Comparison of ENCODE assay signal across 1 cellular context in the genomic region with DNA sequence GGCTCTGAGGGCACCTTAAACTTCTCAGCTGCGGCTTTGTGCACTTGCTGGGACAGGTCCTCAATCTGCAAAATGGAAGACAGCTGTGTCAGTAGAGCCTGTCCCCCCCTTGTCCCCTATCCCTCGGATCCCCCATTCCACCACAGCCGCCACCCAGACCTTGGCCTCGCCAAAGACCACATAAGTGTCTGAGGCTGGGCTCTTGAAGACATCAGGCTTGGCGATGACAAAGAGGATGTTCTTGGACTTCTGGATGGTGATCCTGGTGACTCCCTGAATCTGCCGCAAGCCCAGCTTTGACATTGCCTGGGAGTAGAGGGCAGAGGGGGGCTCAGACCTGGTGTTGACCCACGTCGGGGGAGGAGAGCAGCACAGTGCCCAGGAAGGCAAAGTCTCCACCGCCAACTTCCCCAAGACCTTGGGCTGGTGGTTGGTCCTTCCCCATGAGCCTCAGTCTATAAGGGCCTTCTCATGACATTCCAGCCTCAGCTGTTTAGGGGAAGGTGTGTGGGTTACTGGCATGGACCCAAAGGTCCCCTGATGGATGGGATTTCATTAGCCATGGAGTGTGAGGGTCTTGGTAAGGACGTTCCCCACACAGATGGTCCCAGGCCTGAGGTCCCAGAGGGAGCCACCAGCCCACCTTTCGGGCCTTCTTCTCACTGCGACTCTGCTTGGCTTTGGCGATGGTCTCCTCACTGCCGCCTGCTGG.
TF ChIP-seq lines count a peak whose summit lies in the region.

No MANE protein-coding gene starts in this region.

TF ChIP-seq in K562, 482 proteins besides CTCF, POLR2A, EP300 and RAD21:
- TF ChIP-seq RCOR1 (IDR thresholded peaks at IDR 0.05; ENCODE audit: borderline replicate concordance in 1 of 2, low read depth in 2 of 2, low read length in 2 of 2) (no peak), KDM2B (CRISPR knock-in tag; IDR thresholded peaks at IDR 0.05) (no peak), FOS (IDR thresholded peaks at IDR 0.05; ENCODE audit: extremely low read depth, insufficient read length) (no peak), MYC (IDR thresholded peaks at IDR 0.05; ENCODE audit: low read depth, low read length) (no peak), MYC (CRISPR knock-in tag; IDR thresholded peaks at IDR 0.05; ENCODE audit: borderline replicate concordance, low read depth) (no peak), ZNF146 (CRISPR knock-in tag; IDR thresholded peaks at IDR 0.05; ENCODE audit: unreplicated experiment) (no peak), ZNF140 (CRISPR knock-in tag; IDR thresholded peaks at IDR 0.05) (no peak), ZNF212 (CRISPR knock-in tag; IDR thresholded peaks at IDR 0.05) (no peak), PYGO2 (tag; IDR thresholded peaks at IDR 0.05) (no peak), KLF6 (CRISPR knock-in tag; IDR thresholded peaks at IDR 0.05; ENCODE audit: borderline replicate concordance) (no peak), EP400 (IDR thresholded peaks at IDR 0.05) (no peak), MYNN (IDR thresholded peaks at IDR 0.05) (no peak), MYNN (CRISPR knock-in tag; IDR thresholded peaks at IDR 0.05) (no peak), YBX1 (IDR thresholded peaks at IDR 0.05) (no peak), ZBED1 (IDR thresholded peaks at IDR 0.05) (no peak), ZNF134 (CRISPR knock-in tag; conservative IDR thresholded peaks at IDR 0.05) (no peak)
- TF ChIP-seq, protein P1, sequence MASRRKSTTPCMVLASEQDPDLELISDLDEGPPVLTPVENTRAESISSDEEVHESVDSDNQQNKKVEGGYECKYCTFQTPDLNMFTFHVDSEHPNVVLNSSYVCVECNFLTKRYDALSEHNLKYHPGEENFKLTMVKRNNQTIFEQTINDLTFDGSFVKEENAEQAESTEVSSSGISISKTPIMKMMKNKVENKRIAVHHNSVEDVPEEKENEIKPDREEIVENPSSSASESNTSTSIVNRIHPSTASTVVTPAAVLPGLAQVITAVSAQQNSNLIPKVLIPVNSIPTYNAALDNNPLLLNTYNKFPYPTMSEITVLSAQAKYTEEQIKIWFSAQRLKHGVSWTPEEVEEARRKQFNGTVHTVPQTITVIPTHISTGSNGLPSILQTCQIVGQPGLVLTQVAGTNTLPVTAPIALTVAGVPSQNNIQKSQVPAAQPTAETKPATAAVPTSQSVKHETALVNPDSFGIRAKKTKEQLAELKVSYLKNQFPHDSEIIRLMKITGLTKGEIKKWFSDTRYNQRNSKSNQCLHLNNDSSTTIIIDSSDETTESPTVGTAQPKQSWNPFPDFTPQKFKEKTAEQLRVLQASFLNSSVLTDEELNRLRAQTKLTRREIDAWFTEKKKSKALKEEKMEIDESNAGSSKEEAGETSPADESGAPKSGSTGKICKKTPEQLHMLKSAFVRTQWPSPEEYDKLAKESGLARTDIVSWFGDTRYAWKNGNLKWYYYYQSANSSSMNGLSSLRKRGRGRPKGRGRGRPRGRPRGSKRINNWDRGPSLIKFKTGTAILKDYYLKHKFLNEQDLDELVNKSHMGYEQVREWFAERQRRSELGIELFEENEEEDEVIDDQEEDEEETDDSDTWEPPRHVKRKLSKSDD (conservative IDR thresholded peaks at IDR 0.05; ENCODE audit: low read length): no peak
- TF ChIP-seq, protein P2, sequence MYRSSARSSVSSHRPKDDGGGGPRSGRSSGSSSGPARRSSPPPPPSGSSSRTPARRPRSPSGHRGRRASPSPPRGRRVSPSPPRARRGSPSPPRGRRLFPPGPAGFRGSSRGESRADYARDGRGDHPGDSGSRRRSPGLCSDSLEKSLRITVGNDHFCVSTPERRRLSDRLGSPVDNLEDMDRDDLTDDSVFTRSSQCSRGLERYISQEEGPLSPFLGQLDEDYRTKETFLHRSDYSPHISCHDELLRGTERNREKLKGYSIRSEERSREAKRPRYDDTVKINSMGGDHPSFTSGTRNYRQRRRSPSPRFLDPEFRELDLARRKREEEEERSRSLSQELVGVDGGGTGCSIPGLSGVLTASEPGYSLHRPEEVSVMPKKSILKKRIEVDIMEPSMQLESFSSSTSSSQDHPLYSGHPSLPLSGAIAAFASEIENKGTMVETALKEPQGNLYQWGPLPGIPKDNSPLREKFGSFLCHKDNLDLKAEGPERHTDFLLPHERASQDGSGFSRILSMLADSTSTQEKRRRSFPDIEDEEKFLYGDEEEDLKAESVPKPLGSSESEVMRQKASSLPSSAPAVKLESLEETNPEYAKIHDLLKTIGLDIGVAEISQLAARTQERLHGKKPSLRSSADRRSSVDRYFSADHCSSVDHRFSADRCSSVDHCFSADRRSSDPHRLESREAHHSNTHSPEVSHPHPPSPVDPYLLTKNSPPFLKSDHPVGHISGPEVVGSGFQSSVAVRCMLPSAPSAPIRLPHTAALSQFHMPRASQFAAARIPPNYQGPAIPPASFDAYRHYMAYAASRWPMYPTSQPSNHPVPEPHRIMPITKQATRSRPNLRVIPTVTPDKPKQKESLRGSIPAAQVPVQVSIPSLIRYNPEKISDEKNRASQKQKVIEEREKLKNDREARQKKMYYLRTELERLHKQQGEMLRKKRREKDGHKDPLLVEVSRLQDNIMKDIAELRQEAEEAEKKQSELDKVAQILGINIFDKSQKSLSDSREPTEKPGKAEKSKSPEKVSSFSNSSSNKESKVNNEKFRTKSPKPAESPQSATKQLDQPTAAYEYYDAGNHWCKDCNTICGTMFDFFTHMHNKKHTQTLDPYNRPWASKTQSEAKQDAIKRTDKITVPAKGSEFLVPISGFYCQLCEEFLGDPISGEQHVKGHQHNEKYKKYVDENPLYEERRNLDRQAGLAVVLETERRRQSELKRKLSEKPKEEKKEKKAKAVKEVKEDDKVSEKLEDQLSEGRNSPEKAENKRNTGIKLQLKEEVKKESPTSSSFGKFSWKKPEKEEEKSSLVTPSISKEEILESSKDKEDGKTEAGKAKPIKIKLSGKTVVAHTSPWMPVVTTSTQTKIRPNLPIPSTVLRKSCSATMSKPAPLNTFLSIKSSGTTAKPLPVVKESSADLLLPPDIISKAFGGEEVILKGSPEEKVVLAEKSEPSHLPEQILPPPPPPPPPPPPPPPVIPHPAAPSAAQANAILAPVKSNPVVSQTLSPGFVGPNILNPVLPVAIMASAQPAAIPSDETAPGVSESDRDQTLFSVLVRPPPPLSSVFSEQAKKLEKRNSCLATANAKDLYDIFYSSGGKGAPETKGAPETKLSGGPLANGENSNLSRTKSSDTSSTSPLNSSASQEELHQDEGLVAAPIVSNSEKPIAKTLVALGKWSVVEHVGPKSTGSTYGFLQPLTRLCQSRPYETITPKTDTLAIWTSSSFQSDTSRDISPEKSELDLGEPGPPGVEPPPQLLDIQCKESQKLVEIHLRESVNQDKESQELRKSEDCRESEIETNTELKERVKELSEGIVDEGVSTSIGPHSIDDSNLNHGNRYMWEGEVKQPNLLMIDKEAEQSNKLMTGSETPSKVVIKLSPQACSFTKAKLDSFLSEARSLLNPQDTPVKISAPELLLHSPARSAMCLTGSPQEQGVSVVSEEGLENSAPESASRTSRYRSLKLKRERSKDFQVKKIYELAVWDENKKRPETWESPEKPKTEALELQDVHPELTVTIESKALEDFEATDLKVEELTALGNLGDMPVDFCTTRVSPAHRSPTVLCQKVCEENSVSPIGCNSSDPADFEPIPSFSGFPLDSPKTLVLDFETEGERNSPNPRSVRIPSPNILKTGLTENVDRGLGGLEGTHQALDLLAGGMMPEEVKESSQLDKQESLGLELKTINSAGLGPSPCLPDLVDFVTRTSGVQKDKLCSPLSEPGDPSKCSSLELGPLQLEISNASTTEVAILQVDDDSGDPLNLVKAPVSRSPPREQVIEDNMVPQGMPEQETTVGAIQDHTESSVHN (IDR thresholded peaks at IDR 0.05; ENCODE audit: borderline replicate concordance in 1 of 2, low read depth in 1 of 2): no peak
- TF ChIP-seq, protein P3, sequence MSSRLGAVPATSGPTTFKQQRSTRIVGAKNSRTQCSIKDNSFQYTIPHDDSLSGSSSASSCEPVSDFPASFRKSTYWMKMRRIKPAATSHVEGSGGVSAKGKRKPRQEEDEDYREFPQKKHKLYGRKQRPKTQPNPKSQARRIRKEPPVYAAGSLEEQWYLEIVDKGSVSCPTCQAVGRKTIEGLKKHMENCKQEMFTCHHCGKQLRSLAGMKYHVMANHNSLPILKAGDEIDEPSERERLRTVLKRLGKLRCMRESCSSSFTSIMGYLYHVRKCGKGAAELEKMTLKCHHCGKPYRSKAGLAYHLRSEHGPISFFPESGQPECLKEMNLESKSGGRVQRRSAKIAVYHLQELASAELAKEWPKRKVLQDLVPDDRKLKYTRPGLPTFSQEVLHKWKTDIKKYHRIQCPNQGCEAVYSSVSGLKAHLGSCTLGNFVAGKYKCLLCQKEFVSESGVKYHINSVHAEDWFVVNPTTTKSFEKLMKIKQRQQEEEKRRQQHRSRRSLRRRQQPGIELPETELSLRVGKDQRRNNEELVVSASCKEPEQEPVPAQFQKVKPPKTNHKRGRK (tag; IDR thresholded peaks at IDR 0.05): no peak
